In the genomic region with DNA sequence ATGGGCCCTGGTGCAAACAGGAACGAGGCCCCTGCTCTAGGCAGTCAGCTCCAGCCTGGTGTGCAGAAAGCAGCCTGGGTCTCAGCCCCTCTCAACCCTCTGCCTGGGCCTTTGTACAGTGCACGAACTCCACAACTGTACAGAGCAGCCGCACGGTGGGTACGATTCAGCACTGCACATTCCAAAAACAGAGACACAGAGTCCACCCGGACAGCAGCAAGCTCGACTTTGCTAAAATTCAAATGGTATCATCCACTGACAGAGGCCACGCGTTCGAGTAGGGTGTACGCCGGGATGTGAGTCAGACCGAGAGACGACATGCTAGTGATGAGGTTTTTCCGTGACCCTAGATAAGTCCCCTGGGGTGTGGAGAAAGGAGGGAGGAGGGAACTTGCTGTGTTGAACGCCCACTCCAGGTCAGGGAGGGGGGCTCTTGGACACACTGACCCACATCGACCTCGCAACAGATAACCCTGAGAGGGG, we compare ENCODE assay signal across 1 cellular context.
TF ChIP-seq lines count a peak whose summit lies in the region.

No MANE protein-coding gene starts in this region.

TF ChIP-seq in GM23338, 12 proteins besides CTCF, POLR2A, EP300 and RAD21 (continued from another document):
- TF ChIP-seq, protein P1, sequence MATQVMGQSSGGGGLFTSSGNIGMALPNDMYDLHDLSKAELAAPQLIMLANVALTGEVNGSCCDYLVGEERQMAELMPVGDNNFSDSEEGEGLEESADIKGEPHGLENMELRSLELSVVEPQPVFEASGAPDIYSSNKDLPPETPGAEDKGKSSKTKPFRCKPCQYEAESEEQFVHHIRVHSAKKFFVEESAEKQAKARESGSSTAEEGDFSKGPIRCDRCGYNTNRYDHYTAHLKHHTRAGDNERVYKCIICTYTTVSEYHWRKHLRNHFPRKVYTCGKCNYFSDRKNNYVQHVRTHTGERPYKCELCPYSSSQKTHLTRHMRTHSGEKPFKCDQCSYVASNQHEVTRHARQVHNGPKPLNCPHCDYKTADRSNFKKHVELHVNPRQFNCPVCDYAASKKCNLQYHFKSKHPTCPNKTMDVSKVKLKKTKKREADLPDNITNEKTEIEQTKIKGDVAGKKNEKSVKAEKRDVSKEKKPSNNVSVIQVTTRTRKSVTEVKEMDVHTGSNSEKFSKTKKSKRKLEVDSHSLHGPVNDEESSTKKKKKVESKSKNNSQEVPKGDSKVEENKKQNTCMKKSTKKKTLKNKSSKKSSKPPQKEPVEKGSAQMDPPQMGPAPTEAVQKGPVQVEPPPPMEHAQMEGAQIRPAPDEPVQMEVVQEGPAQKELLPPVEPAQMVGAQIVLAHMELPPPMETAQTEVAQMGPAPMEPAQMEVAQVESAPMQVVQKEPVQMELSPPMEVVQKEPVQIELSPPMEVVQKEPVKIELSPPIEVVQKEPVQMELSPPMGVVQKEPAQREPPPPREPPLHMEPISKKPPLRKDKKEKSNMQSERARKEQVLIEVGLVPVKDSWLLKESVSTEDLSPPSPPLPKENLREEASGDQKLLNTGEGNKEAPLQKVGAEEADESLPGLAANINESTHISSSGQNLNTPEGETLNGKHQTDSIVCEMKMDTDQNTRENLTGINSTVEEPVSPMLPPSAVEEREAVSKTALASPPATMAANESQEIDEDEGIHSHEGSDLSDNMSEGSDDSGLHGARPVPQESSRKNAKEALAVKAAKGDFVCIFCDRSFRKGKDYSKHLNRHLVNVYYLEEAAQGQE (IDR thresholded peaks at IDR 0.05; ENCODE audit: unreplicated experiment): no peak
- TF ChIP-seq ZNF114 (CRISPR knock-in tag; IDR thresholded peaks at IDR 0.05) (no peak), POLR2AphosphoS5 (IDR thresholded peaks at IDR 0.05; ENCODE audit: low read depth) (no peak), EZH2phosphoT487 (IDR thresholded peaks at IDR 0.05; ENCODE audit: unreplicated experiment) (no peak), NANOG (IDR thresholded peaks at IDR 0.05; ENCODE audit: borderline replicate concordance) (no peak)
- TF ChIP-seq, protein P2, sequence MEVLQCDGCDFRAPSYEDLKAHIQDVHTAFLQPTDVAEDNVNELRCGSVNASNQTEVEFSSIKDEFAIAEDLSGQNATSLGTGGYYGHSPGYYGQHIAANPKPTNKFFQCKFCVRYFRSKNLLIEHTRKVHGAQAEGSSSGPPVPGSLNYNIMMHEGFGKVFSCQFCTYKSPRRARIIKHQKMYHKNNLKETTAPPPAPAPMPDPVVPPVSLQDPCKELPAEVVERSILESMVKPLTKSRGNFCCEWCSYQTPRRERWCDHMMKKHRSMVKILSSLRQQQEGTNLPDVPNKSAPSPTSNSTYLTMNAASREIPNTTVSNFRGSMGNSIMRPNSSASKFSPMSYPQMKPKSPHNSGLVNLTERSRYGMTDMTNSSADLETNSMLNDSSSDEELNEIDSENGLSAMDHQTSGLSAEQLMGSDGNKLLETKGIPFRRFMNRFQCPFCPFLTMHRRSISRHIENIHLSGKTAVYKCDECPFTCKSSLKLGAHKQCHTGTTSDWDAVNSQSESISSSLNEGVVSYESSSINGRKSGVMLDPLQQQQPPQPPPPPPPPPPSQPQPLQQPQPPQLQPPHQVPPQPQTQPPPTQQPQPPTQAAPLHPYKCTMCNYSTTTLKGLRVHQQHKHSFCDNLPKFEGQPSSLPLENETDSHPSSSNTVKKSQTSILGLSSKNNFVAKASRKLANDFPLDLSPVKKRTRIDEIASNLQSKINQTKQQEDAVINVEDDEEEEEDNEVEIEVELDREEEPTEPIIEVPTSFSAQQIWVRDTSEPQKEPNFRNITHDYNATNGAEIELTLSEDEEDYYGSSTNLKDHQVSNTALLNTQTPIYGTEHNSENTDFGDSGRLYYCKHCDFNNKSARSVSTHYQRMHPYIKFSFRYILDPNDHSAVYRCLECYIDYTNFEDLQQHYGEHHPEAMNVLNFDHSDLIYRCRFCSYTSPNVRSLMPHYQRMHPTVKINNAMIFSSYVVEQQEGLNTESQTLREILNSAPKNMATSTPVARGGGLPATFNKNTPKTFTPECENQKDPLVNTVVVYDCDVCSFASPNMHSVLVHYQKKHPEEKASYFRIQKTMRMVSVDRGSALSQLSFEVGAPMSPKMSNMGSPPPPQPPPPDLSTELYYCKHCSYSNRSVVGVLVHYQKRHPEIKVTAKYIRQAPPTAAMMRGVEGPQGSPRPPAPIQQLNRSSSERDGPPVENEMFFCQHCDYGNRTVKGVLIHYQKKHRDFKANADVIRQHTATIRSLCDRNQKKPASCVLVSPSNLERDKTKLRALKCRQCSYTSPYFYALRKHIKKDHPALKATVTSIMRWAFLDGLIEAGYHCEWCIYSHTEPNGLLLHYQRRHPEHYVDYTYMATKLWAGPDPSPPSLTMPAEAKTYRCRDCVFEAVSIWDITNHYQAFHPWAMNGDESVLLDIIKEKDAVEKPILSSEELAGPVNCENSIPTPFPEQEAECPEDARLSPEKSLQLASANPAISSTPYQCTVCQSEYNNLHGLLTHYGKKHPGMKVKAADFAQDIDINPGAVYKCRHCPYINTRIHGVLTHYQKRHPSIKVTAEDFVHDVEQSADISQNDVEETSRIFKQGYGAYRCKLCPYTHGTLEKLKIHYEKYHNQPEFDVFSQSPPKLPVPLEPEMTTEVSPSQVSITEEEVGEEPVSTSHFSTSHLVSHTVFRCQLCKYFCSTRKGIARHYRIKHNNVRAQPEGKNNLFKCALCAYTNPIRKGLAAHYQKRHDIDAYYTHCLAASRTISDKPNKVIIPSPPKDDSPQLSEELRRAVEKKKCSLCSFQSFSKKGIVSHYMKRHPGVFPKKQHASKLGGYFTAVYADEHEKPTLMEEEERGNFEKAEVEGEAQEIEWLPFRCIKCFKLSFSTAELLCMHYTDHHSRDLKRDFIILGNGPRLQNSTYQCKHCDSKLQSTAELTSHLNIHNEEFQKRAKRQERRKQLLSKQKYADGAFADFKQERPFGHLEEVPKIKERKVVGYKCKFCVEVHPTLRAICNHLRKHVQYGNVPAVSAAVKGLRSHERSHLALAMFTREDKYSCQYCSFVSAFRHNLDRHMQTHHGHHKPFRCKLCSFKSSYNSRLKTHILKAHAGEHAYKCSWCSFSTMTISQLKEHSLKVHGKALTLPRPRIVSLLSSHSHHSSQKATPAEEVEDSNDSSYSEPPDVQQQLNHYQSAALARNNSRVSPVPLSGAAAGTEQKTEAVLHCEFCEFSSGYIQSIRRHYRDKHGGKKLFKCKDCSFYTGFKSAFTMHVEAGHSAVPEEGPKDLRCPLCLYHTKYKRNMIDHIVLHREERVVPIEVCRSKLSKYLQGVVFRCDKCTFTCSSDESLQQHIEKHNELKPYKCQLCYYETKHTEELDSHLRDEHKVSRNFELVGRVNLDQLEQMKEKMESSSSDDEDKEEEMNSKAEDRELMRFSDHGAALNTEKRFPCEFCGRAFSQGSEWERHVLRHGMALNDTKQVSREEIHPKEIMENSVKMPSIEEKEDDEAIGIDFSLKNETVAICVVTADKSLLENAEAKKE (CRISPR knock-in tag; IDR thresholded peaks at IDR 0.05): no peak
- TF ChIP-seq, protein P3, sequence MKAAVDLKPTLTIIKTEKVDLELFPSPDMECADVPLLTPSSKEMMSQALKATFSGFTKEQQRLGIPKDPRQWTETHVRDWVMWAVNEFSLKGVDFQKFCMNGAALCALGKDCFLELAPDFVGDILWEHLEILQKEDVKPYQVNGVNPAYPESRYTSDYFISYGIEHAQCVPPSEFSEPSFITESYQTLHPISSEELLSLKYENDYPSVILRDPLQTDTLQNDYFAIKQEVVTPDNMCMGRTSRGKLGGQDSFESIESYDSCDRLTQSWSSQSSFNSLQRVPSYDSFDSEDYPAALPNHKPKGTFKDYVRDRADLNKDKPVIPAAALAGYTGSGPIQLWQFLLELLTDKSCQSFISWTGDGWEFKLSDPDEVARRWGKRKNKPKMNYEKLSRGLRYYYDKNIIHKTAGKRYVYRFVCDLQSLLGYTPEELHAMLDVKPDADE (IDR thresholded peaks at IDR 0.05): no peak
